9 cellular contexts compared by ENCODE assay signal in genomic region chr12:77249892-77250291, GRCh38.
"Had no signal": no experiment of that assay in that cellular context is flagged by ENCODE, and none has a peak within 500 bp of the region (broad histone marks: within the 10 kb centered on the region; RNA-seq: fewer than 3 reads in every experiment).

No MANE protein-coding gene starts in this region.

- DNase-seq: GM23248, H7, HFFc6, KG1 had no signal

- H3K36me3 ChIP-seq: HAP-1 had no signal

- H3K4me3 Mint-ChIP-seq: HFFc6, IgD-negative memory B cell had no signal

- H3K36me3 Mint-ChIP-seq: IgD-negative memory B cell had no signal

- H3K27ac Mint-ChIP-seq: HFFc6, IgD-negative memory B cell had no signal

- H3K4me3 ChIP-seq: GM23248, HAP-1, K562 had no signal

- H3K9me3 Mint-ChIP-seq: HFFc6 had no signal

- H3K9ac ChIP-seq: GM23248 had no signal

- FAIRE-seq: K562 had no signal

- ATAC-seq: HCT116, K562 had no signal

- H3K9me3 ChIP-seq: HAP-1 had no signal

- H3K4me1 ChIP-seq: HAP-1 had no signal

- H2AFZ ChIP-seq: GM23248 had no signal

- H3K4me1 Mint-ChIP-seq: IgD-negative memory B cell had no signal

- H3K27ac ChIP-seq: GM23248, HL-60 had no signal
